ENCODE assay signal across 9 cellular contexts in the genomic region with DNA sequence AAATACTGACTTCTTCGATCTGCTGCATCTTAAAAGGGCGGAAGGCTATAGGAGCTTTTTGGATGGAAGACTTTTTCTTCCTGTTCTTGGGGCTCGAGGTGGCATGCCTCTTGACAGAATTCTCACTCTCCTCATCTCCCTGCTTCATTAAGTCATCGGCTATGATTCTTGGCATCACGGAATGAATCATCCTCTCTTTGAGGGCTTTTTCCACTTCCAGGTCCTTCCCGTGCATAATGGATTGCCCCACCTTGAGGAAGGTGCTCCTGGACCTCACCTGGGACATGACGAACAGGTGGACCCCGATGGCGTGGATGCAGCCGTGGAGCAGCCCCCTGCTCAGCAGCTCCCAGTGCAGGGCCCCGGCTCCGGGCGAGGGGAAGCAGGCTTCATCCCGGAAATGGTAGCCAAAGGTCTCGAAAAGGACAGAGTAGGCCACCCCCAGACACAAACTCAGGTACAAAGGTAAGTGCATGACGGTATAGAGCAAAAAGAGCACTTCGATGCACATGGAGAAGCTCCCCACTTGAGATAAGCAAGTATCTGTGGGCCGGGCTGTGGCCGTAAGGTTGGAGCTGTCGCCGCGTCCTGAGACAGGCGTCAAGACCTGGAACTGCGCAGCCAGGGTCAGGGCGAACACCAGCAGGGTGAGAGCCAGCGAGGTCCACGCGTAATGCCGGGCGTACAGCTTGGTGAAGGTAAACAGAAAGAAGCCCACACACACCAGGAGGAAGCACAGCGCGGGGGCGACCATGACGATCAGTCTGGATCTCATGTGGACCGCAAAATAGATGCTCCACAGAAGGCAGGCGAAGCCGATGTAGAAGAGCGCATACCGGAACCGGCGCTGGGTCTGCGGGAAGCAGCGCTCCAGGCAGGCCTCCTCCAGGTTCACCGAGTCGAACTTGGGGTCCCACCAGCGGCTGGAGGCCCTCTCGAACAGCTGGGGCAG. TPM values are rescaled to one million over a fixed set of nuclear protein-coding genes. Genes with fewer than 3 reads are reported as not detected.
DNase-seq lines count a peak whose midpoint lies in the region; ATAC-seq and TF ChIP-seq lines count a peak whose summit lies in the region.
"Had no signal": no experiment of that assay in that cellular context is flagged by ENCODE, and none has a peak within 500 bp of the region (broad histone marks: within the 10 kb centered on the region; RNA-seq: fewer than 3 reads in every experiment).

No MANE protein-coding gene starts in this region.

- POLR2A ChIA-PET in PC-3 (lab: Charles Lee; ENCODE audit: unreplicated experiment) (no interaction called here), RWPE1 (lab: Yijun Ruan, JAX; ENCODE audit: low non-redundant PET) (no interaction called here)

- peaks cover 6% of the 10 kb centered on the region for H3K27me3 Mint-ChIP-seq in CD4-positive, CD25-positive, alpha-beta regulatory T cell

- H3K4me3 Mint-ChIP-seq in CD4-positive, CD25-positive, alpha-beta regulatory T cell = peak overlapping the region; percentile 81 to 92 (median 88)

- no peak for DNase-seq in CD4-positive, CD25-positive, alpha-beta regulatory T cell
- DNase-seq in PC-3 = no peak
- peak in 3 of 5 donors; percentile 36 to 53 (median 44) for DNase-seq in ovary
- DNase-seq in RWPE1 (ENCODE audit: low spot score) = no peak
- no peak for DNase-seq in mesenteric fat pad (ENCODE audit: low spot score)
- DNase-seq: KG1 had no signal

- WGBS in esophagus, 2 donors = 79 to 85% methylated on average over 47 of the region's 47 CpGs
- 49 to 54% (median 54%) methylated on average over 47 of the region's 47 CpGs for WGBS in ovary, 3 donors

- ATAC-seq in CD4-positive, CD25-positive, alpha-beta regulatory T cell (ENCODE audit: low read depth in 2 of 2) = no peak
- ATAC-seq in PC-3 = no peak
- no peak for ATAC-seq in HG02571 (IDR thresholded peaks at IDR 0.05; ENCODE audit: unreplicated experiment)
- ATAC-seq in GM18909 (IDR thresholded peaks at IDR 0.05; ENCODE audit: poor library complexity, unreplicated experiment) = no peak

- H3K9ac ChIP-seq in PC-3 (ENCODE audit: low read length) = no peak overlapping the region

- peaks cover 18% of the 10 kb centered on the region for H3K4me1 ChIP-seq in CD4-positive, CD25-positive, alpha-beta regulatory T cell (ENCODE audit: control insufficient read depth, insufficient read depth, low read length, poor library complexity, severe bottlenecking)
- H3K4me1 ChIP-seq in PC-3 (ENCODE audit: insufficient read depth, low read length) (peaks cover 37% of the 10 kb centered on the region), esophagus (ENCODE audit: control insufficient read depth in 2 of 2, insufficient read depth in 2 of 2, low read length in 1 of 2) (peaks cover 9 to 24% of the 10 kb centered on the region in 2 donors), ovary (ENCODE audit: insufficient read depth) (peaks cover 17% of the 10 kb centered on the region)

- H4K20me1 ChIP-seq in PC-3 (ENCODE audit: low read length) = no peaks in the 10 kb centered on the region

- no peaks in the 10 kb centered on the region for H3K36me3 ChIP-seq in CD4-positive, CD25-positive, alpha-beta regulatory T cell (ENCODE audit: control insufficient read depth, insufficient read depth, low read length)
- H3K36me3 ChIP-seq in PC-3 (ENCODE audit: low read depth, low read length) = no peaks in the 10 kb centered on the region
- peaks cover 0 to 2% of the 10 kb centered on the region in 2 donors for H3K36me3 ChIP-seq in esophagus (ENCODE audit: control insufficient read depth in 2 of 2, insufficient read depth in 2 of 2, low read length in 1 of 2)
- H3K36me3 ChIP-seq in ovary = no peaks in the 10 kb centered on the region

- H3K36me3 Mint-ChIP-seq in CD4-positive, CD25-positive, alpha-beta regulatory T cell = no peaks in the 10 kb centered on the region

- intact Hi-C loops in PC-3 (cut with micrococcal nuclease) (loop anchor here (10.0 kb wide), 1 partner anchor 130 kb away; no protein-coding TSS in a partner anchor), ovary (cut with DNase I) (loop anchor here in 3 of 4 donors (5.0 to 10.0 kb wide), 3 partner anchors 100 to 130 kb away; no protein-coding TSS in a partner anchor)

- no peaks in the 10 kb centered on the region for H3K9me2 ChIP-seq in PC-3 (replicated peaks; ENCODE audit: low read length)

- H3K79me2 ChIP-seq in PC-3 (ENCODE audit: low read length) = peaks cover 35% of the 10 kb centered on the region

- TF ChIP-seq CTCF in PC-3 (conservative IDR thresholded peaks at IDR 0.05; ENCODE audit: low read depth, low read length) (no peak), ovary (IDR thresholded peaks at IDR 0.05) (no peak), RWPE1 (conservative IDR thresholded peaks at IDR 0.05; ENCODE audit: low read depth) (no peak)

- H3K9me3 ChIP-seq in CD4-positive, CD25-positive, alpha-beta regulatory T cell (ENCODE audit: control insufficient read depth in 2 of 2, low read length in 2 of 2) = no peaks in the 10 kb centered on the region
- no peaks in the 10 kb centered on the region for H3K9me3 ChIP-seq in PC-3 (ENCODE audit: low read length)
- H3K9me3 ChIP-seq in esophagus (ENCODE audit: control insufficient read depth in 2 of 2, insufficient read depth in 1 of 2, low read depth in 1 of 2, low read length in 1 of 2) = no peaks in the 10 kb centered on the region
- no peaks in the 10 kb centered on the region for H3K9me3 ChIP-seq in ovary

- peaks cover 7% of the 10 kb centered on the region for H3K27me3 ChIP-seq in CD4-positive, CD25-positive, alpha-beta regulatory T cell (ENCODE audit: control insufficient read depth, insufficient read depth, low read length)
- no peaks in the 10 kb centered on the region for H3K27me3 ChIP-seq in PC-3 (ENCODE audit: low read length)
- H3K27me3 ChIP-seq in esophagus (ENCODE audit: control insufficient read depth in 1 of 2, insufficient read depth in 2 of 2, low read length in 2 of 2) = no peaks in the 10 kb centered on the region
- no peaks in the 10 kb centered on the region for H3K27me3 ChIP-seq in ovary

- no peak for TF ChIP-seq EP300 in ovary (IDR thresholded peaks at IDR 0.05)

- CTCF ChIA-PET in PC-3 (lab: Charles Lee) = no interaction called here
- CTCF ChIA-PET in RWPE1 (lab: Yijun Ruan, JAX) = interaction anchor here (0.6 to 2.2 kb wide), 3 partner anchors 132 to 279 kb away, joined by 3 to 13 read pairs (median 7); no protein-coding TSS in a partner anchor

- BruUV-seq in PC-3 (replicated peaks; lab: Mats Ljungman, UMichigan) = TSS peak; percentile 51

- peak overlapping the region; percentile 87 for H3K4me2 ChIP-seq in PC-3 (ENCODE audit: low read length)

- no peak for TF ChIP-seq POLR2A in ovary (IDR thresholded peaks at IDR 0.05)

- H2AFZ ChIP-seq in PC-3 (ENCODE audit: low read length) = no peak overlapping the region

- H3K27ac Mint-ChIP-seq in CD4-positive, CD25-positive, alpha-beta regulatory T cell = peak overlapping the region in 2 of 3 donors; percentile 62 to 67

- no peak overlapping the region for H3K27ac ChIP-seq in CD4-positive, CD25-positive, alpha-beta regulatory T cell (ENCODE audit: insufficient read depth, low read length, poor library complexity, severe bottlenecking)
- no peak overlapping the region for H3K27ac ChIP-seq in PC-3 (ENCODE audit: low read length)
- peak overlapping the region; percentile 18 to 43 for H3K27ac ChIP-seq in esophagus (ENCODE audit: low read depth in 2 of 2, low read length in 1 of 2)
- H3K27ac ChIP-seq in ovary = peak overlapping the region in 1 of 2 donors; percentile 17
- no peak overlapping the region for H3K27ac ChIP-seq in RWPE1

- H3K4me1 Mint-ChIP-seq in CD4-positive, CD25-positive, alpha-beta regulatory T cell = peaks cover 4 to 44% (median 11%) of the 10 kb centered on the region in 4 donors

- H3K9me3 Mint-ChIP-seq in CD4-positive, CD25-positive, alpha-beta regulatory T cell = peaks cover 0 to 4% (median 0%) of the 10 kb centered on the region in 7 donors

- no peaks in the 10 kb centered on the region for H3F3A ChIP-seq in PC-3 (ENCODE audit: low read length, unreplicated experiment)

- H3K4me3 ChIP-seq in CD4-positive, CD25-positive, alpha-beta regulatory T cell (ENCODE audit: low read depth, low read length) = no peak overlapping the region
- H3K4me3 ChIP-seq in PC-3 (ENCODE audit: low read length) (no peak overlapping the region), esophagus (ENCODE audit: low read depth in 1 of 2, low read length in 2 of 2) (peak overlapping the region; percentile 57 to 78), ovary (peak overlapping the region; percentile 82)

RNA-seq across cellular contexts. Expression of a gene that starts 1.7 kb away (rescaled TPM):
- 7.8 TPM for total RNA-seq in CD4-positive, CD25-positive, alpha-beta regulatory T cell
- polyA plus RNA-seq in CD4-positive, CD25-positive, alpha-beta regulatory T cell = under 1 TPM; 0.06 to 0.37 (median 0.17) TPM
- total RNA-seq in PC-3 (2014; rRNA removed) (6.2 and 9.9 TPM in 2 replicates), ovary (10 to 100 TPM; 10.7 to 31.3 (median 25.8) TPM), mesenteric fat pad (11.7 TPM)
- polyA plus RNA-seq in esophagus (1 to 10 TPM; 3.8 to 4.5 TPM), ovary (10 to 100 TPM; 15.1 to 17.8 TPM)

Comparison
In these comparisons a context has a peak if more than half of its experiments do, and no peak if none do; other contexts are left out.
1. DNase-seq: peak in ovary (3 of 5); none in CD4-positive, CD25-positive, alpha-beta regulatory T cell (0 of 3), PC-3 (single experiment), RWPE1 (single experiment) and mesenteric fat pad (single experiment).
2. H3K27ac ChIP-seq: peak in esophagus (2 of 2); none in CD4-positive, CD25-positive, alpha-beta regulatory T cell (single experiment), PC-3 (single experiment) and RWPE1 (single experiment).
3. H3K4me3 ChIP-seq: peak in esophagus (2 of 2) and ovary (single experiment); none in CD4-positive, CD25-positive, alpha-beta regulatory T cell (single experiment) and PC-3 (single experiment).